31 cellular contexts compared by ENCODE assay signal in genomic region chr11:46130286-46130937, GRCh38.
"Had no signal": no experiment of that assay in that cellular context is flagged by ENCODE, and none has a peak within 500 bp of the region (broad histone marks: within the 10 kb centered on the region; RNA-seq: fewer than 3 reads in every experiment).

No MANE protein-coding gene starts in this region.

- DNase-seq: activated CD4-positive, alpha-beta memory T cell treated with anti-CD3 and anti-CD28 coated beads for 36 hours; activated CD4-positive, alpha-beta T cell treated with anti-CD3 and anti-CD28 coated beads, Interleukin-2, amount 10 ng/mL, durations not matched to agents 24 days and 14 days; activated CD4-positive, CD25-positive, alpha-beta regulatory T cell treated with anti-CD3 and anti-CD28 coated beads, Interleukin-2, amount 50 U/mL, for 72 hours; activated CD8-positive, alpha-beta memory T cell treated with anti-CD3 and anti-CD28 coated beads, Interleukin-2, amount 50 U/mL, for 4 hours; activated gamma-delta T cell; activated naive CD4-positive, alpha-beta T cell treated with anti-CD3 and anti-CD28 coated beads, Interleukin-2, amount 10 ng/mL, durations not matched to agents 7 days and 5 days; activated naive CD8-positive, alpha-beta T cell treated with anti-CD3 and anti-CD28 coated beads, Interleukin-2, amount 10 ng/mL, durations not matched to agents 7 days and 5 days; activated T-cell treated with anti-CD3 and anti-CD28 coated beads, Interleukin-2, amount 50 U/mL, for 1 hour; cerebellar nuclear complex; colonic mucosa; dorsolateral prefrontal cortex; effector memory CD4-positive, alpha-beta T cell; gastrocnemius medialis; left cardiac atrium; left ventricle myocardium superior; mucosa of descending colon; right lobe of liver; small intestine; stimulated activated CD4-positive, alpha-beta T cell treated with anti-CD3 and anti-CD28 coated beads, Interleukin-4, amount 100 ng/mL, for 4 hours; stimulated activated CD8-positive, alpha-beta memory T cell treated with anti-CD3 and anti-CD28 coated beads, Interleukin-4, amount 100 ng/mL, for 48 hours; stimulated activated naive B cell treated with anti-CD40 and anti-IgM and Interleukin-4, amounts not matched to agents 10 μg/mL and 1 μg/mL and 100 μg/mL, for 72 hours; T-helper 9 cell; tibial artery; upper lobe of right lung had no signal

- H3K36me3 ChIP-seq: ascending aorta, cardiac muscle cell, colonic mucosa, gastrocnemius medialis, neutrophil, right lobe of liver, suprapubic skin, tibial artery, upper lobe of right lung had no signal

- H3K4me3 ChIP-seq: ascending aorta, cardiac muscle cell, colonic mucosa, dorsolateral prefrontal cortex, gastrocnemius medialis, hepatocyte, mucosa of descending colon, right lobe of liver, suprapubic skin, tibial artery, upper lobe of right lung had no signal

- H3K4me1 ChIP-seq: ascending aorta, colonic mucosa, right lobe of liver, tibial artery, upper lobe of right lung had no signal

- H3K27me3 ChIP-seq: ascending aorta, cardiac muscle cell, colonic mucosa, dorsolateral prefrontal cortex, gastrocnemius medialis, hepatocyte, neutrophil, right lobe of liver, suprapubic skin, upper lobe of right lung had no signal

- H2AFZ ChIP-seq: hepatocyte had no signal

- H3K4me2 ChIP-seq: hepatocyte had no signal

- H3K79me2 ChIP-seq: hepatocyte had no signal

- FAIRE-seq: keratinocyte, small intestine, TTC549 had no signal

- H3K27ac ChIP-seq: ascending aorta, cardiac muscle cell, colonic mucosa, dorsolateral prefrontal cortex, gastrocnemius medialis, hepatocyte, neutrophil, right lobe of liver, suprapubic skin, tibial artery, upper lobe of right lung had no signal

- H3K9me3 ChIP-seq: ascending aorta, colonic mucosa, gastrocnemius medialis, mucosa of descending colon, neutrophil, right lobe of liver, suprapubic skin, tibial artery, upper lobe of right lung had no signal

- ATAC-seq: gastrocnemius medialis; left cardiac atrium; left ventricle myocardium superior; mucosa of descending colon; right lobe of liver; stimulated activated naive B cell treated with anti-CD40 and anti-IgM and Interleukin-4, amounts not matched to agents 10 μg/mL and 1 μg/mL and 100 μg/mL, for 72 hours; upper lobe of right lung had no signal
